9 cellular contexts compared by ENCODE assay signal in the genomic region with DNA sequence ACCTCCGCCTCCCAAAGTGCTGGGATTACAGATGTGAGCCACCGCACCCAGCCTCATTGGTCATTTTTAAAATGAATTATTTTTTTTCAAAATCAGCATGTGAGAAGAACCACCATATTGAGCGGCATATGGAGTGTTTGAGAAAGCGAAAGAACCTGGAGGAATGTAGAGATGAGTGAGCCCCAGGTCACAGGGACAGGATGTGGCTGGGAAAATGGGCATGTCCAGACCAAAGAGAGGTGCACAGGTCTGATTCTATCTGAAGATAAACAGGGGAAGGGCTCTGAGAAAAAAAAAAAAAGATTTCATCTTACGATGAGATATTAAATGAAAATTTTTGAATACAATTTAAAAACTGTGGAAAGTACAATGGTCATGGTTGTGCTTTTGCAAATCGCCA. TPM values are rescaled to one million over a fixed set of nuclear protein-coding genes. Genes with fewer than 3 reads are reported as not detected.
DNase-seq lines count a peak whose midpoint lies in the region; ATAC-seq, FAIRE-seq and TF ChIP-seq lines count a peak whose summit lies in the region.
"Not testable (repeated sequence)": the region's sequence is repeated elsewhere in the genome, so short reads cannot be mapped to it uniquely, and the experiment has no call there.
"Had no signal": no experiment of that assay in that cellular context is flagged by ENCODE, and none has a peak within 500 bp of the region (broad histone marks: within the 10 kb centered on the region; RNA-seq: fewer than 3 reads in every experiment).

No MANE protein-coding gene starts in this region.

- CTCF ChIA-PET in A549 (lab: Yijun Ruan, JAX) (interaction anchor here (1.4 kb wide), 1 partner anchor 28 kb away, joined by 4 read pairs; no protein-coding TSS in a partner anchor), T-cell (lab: Charles Lee) (interaction anchor here in 1 of 2 donors (1.1 kb wide), 1 partner anchor 26 kb away, joined by 4 read pairs; no protein-coding TSS in a partner anchor)
- CTCF ChIA-PET in activated CD8-positive, alpha-beta T cell treated with anti-CD3 and anti-CD28 coated beads for 36 hours (lab: Charles Lee), result interaction anchor here (1.2 kb wide), 1 partner anchor 28 kb away, joined by 6 read pairs; no protein-coding TSS in a partner anchor
- CTCF ChIA-PET in activated naive CD4-positive, alpha-beta T cell treated with anti-CD3 and anti-CD28 coated beads, Interleukin-2, amount 10 ng/mL, durations not matched to agents 7 days and 5 days (lab: Charles Lee), result interaction anchor here (1.9 kb wide), 1 partner anchor 28 kb away, joined by 5 read pairs; no protein-coding TSS in a partner anchor

- not testable (repeated sequence) for H3K9me3 ChIP-seq in A549; DND-41 (ENCODE audit: insufficient read depth, low read length, severe bottlenecking); mononuclear cell (ENCODE audit: low read depth, low read length)

- peak; percentile 77 for FAIRE-seq in A549 (lab: Jason Lieb, UNC)

- intact Hi-C loops in activated CD8-positive, alpha-beta T cell treated with anti-CD3 and anti-CD28 coated beads for 36 hours (cut with micrococcal nuclease), result not testable (repeated sequence)

- peaks cover 69% of the 10 kb centered on the region for H3K79me2 ChIP-seq in DND-41 (ENCODE audit: insufficient read depth, low read length)

- not testable (repeated sequence) for ATAC-seq in A549; DND-41 (ENCODE audit: insufficient read depth, low read depth); T-cell (replicated peaks in 1 of 4); stimulated activated memory B cell treated with anti-CD40 and anti-IgM and Interleukin-4, amounts not matched to agents 10 μg/mL and 1 μg/mL and 100 μg/mL, for 72 hours
- ATAC-seq in activated CD8-positive, alpha-beta T cell treated with anti-CD3 and anti-CD28 coated beads for 36 hours, result peak; percentile 17

- not testable (repeated sequence) for H3K4me1 ChIP-seq in A549
- H3K4me1 ChIP-seq in DND-41 (ENCODE audit: insufficient read depth, low read length) (peaks cover 59% of the 10 kb centered on the region), mononuclear cell (ENCODE audit: insufficient read depth, low read length) (peaks cover 67% of the 10 kb centered on the region)

- not testable (repeated sequence) for H3K9ac ChIP-seq in DND-41 (ENCODE audit: low read depth, low read length)

- not testable (repeated sequence) for H3K27ac ChIP-seq in A549, coronary artery
- peak overlapping the region; percentile 42 for H3K27ac ChIP-seq in DND-41 (ENCODE audit: low read length)

- 35% methylated on average over 6 of the region's 6 CpGs for WGBS in A549 (ENCODE audit: missing lambda C conversion rate)

- peak overlapping the region; percentile 91 to 97 (median 93) for H3K4me3 Mint-ChIP-seq in T-cell
- peak overlapping the region; percentile 85 for H3K4me3 Mint-ChIP-seq in activated CD8-positive, alpha-beta T cell treated with anti-CD3 and anti-CD28 coated beads for 36 hours
- peak overlapping the region; percentile 94 for H3K4me3 Mint-ChIP-seq in activated naive CD4-positive, alpha-beta T cell treated with anti-CD3 and anti-CD28 coated beads, Interleukin-2, amount 10 ng/mL, durations not matched to agents 7 days and 5 days
- H3K4me3 Mint-ChIP-seq in stimulated activated memory B cell treated with anti-CD40 and anti-IgM and Interleukin-4, amounts not matched to agents 10 μg/mL and 1 μg/mL and 100 μg/mL, for 72 hours, result peak overlapping the region; percentile 30

- peak overlapping the region; percentile 96 to 98 for H3K27ac Mint-ChIP-seq in T-cell
- peak overlapping the region; percentile 90 for H3K27ac Mint-ChIP-seq in activated CD8-positive, alpha-beta T cell treated with anti-CD3 and anti-CD28 coated beads for 36 hours
- peak overlapping the region; percentile 86 for H3K27ac Mint-ChIP-seq in activated naive CD4-positive, alpha-beta T cell treated with anti-CD3 and anti-CD28 coated beads, Interleukin-2, amount 10 ng/mL, durations not matched to agents 7 days and 5 days
- peak overlapping the region; percentile 11 for H3K27ac Mint-ChIP-seq in stimulated activated memory B cell treated with anti-CD40 and anti-IgM and Interleukin-4, amounts not matched to agents 10 μg/mL and 1 μg/mL and 100 μg/mL, for 72 hours

- peaks cover 66% of the 10 kb centered on the region for H3K36me3 ChIP-seq in DND-41 (ENCODE audit: insufficient read depth, low read length)

- not testable (repeated sequence) for H3K9me3 Mint-ChIP-seq in T-cell; activated CD8-positive, alpha-beta T cell treated with anti-CD3 and anti-CD28 coated beads for 36 hours; activated naive CD4-positive, alpha-beta T cell treated with anti-CD3 and anti-CD28 coated beads, Interleukin-2, amount 10 ng/mL, durations not matched to agents 7 days and 5 days; stimulated activated memory B cell treated with anti-CD40 and anti-IgM and Interleukin-4, amounts not matched to agents 10 μg/mL and 1 μg/mL and 100 μg/mL, for 72 hours

- POLR2A ChIA-PET in A549 (lab: Yijun Ruan, JAX); T-cell (lab: Charles Lee): not testable (repeated sequence)
- POLR2A ChIA-PET in activated CD8-positive, alpha-beta T cell treated with anti-CD3 and anti-CD28 coated beads for 36 hours (lab: Charles Lee), result interaction anchor here (0.8 kb wide), 1 partner anchor 26 kb away, joined by 3 read pairs; no protein-coding TSS in a partner anchor

- not testable (repeated sequence) for H3K36me3 Mint-ChIP-seq in T-cell; activated CD8-positive, alpha-beta T cell treated with anti-CD3 and anti-CD28 coated beads for 36 hours (ENCODE audit: low read depth); stimulated activated memory B cell treated with anti-CD40 and anti-IgM and Interleukin-4, amounts not matched to agents 10 μg/mL and 1 μg/mL and 100 μg/mL, for 72 hours
- H3K36me3 Mint-ChIP-seq in activated naive CD4-positive, alpha-beta T cell treated with anti-CD3 and anti-CD28 coated beads, Interleukin-2, amount 10 ng/mL, durations not matched to agents 7 days and 5 days, result peaks cover 44% of the 10 kb centered on the region

- not testable (repeated sequence) for H3K4me2 ChIP-seq in A549
- H3K4me2 ChIP-seq in DND-41 (ENCODE audit: insufficient read depth, low read length), result peak overlapping the region; percentile 92; the same call in 1 of the 2 replicates

- H2AFZ ChIP-seq in DND-41 (ENCODE audit: low read depth, low read length), result not testable (repeated sequence)

- DNase-seq in A549 (ENCODE audit: low read depth in 1 of 2, low spot score in 1 of 2); T-cell; coronary artery (ENCODE audit: low spot score): not testable (repeated sequence)
- DNase-seq in DND-41, result peak; percentile 35
- DNase-seq in activated CD8-positive, alpha-beta T cell treated with anti-CD3 and anti-CD28 coated beads for 36 hours, result peak; percentile 46
- DNase-seq in activated naive CD4-positive, alpha-beta T cell treated with anti-CD3 and anti-CD28 coated beads, Interleukin-2, amount 10 ng/mL, durations not matched to agents 7 days and 5 days, result peak; percentile 46

- peaks cover 26% of the 10 kb centered on the region for H4K20me1 ChIP-seq in DND-41 (ENCODE audit: insufficient read depth, low read length)

- TF ChIP-seq POLR2A in A549 (IDR thresholded peaks at IDR 0.05; ENCODE audit: low read length), result not testable (repeated sequence)

- peaks cover 45 to 71% (median 67%) of the 10 kb centered on the region in 3 donors for H3K4me1 Mint-ChIP-seq in T-cell
- peaks cover 49% of the 10 kb centered on the region for H3K4me1 Mint-ChIP-seq in activated CD8-positive, alpha-beta T cell treated with anti-CD3 and anti-CD28 coated beads for 36 hours (ENCODE audit: low read depth)
- H3K4me1 Mint-ChIP-seq in activated naive CD4-positive, alpha-beta T cell treated with anti-CD3 and anti-CD28 coated beads, Interleukin-2, amount 10 ng/mL, durations not matched to agents 7 days and 5 days, result peaks cover 57% of the 10 kb centered on the region
- H3K4me1 Mint-ChIP-seq in stimulated activated memory B cell treated with anti-CD40 and anti-IgM and Interleukin-4, amounts not matched to agents 10 μg/mL and 1 μg/mL and 100 μg/mL, for 72 hours, result peaks cover 55% of the 10 kb centered on the region

- TF ChIP-seq EP300 in A549 (IDR thresholded peaks at IDR 0.05), result not testable (repeated sequence)

- H3K27me3 Mint-ChIP-seq in T-cell; activated CD8-positive, alpha-beta T cell treated with anti-CD3 and anti-CD28 coated beads for 36 hours: not testable (repeated sequence)
- peaks cover 14% of the 10 kb centered on the region for H3K27me3 Mint-ChIP-seq in activated naive CD4-positive, alpha-beta T cell treated with anti-CD3 and anti-CD28 coated beads, Interleukin-2, amount 10 ng/mL, durations not matched to agents 7 days and 5 days
- H3K27me3 Mint-ChIP-seq in stimulated activated memory B cell treated with anti-CD40 and anti-IgM and Interleukin-4, amounts not matched to agents 10 μg/mL and 1 μg/mL and 100 μg/mL, for 72 hours, result peaks cover 10% of the 10 kb centered on the region

- H3K27me3 ChIP-seq in DND-41 (ENCODE audit: insufficient read depth, low read length, poor library complexity); mononuclear cell (ENCODE audit: insufficient read depth, low read length): not testable (repeated sequence)

- not testable (repeated sequence) for TF ChIP-seq RAD21 in A549 (conservative IDR thresholded peaks at IDR 0.05 in 1 of 2, IDR thresholded peaks at IDR 0.05 in 1 of 2)

- not testable (repeated sequence) for H3K4me3 ChIP-seq in A549; DND-41 (ENCODE audit: low read depth in 1 of 2, low read length in 2 of 2)
- H3K4me3 ChIP-seq in coronary artery (peak overlapping the region; percentile 33), mononuclear cell (ENCODE audit: low read length) (peak overlapping the region; percentile 70)

- not testable (repeated sequence) for TF ChIP-seq CTCF in A549 (IDR thresholded peaks at IDR 0.05); DND-41 (IDR thresholded peaks at IDR 0.05; ENCODE audit: borderline replicate concordance, extremely low read depth, low read length, poor library complexity, severe bottlenecking); activated CD8-positive, alpha-beta T cell treated with anti-CD3 and anti-CD28 coated beads for 36 hours (IDR thresholded peaks at IDR 0.05); coronary artery (IDR thresholded peaks at IDR 0.05)

RNA-seq across cellular contexts. Expression of a gene that starts 2.0 kb away (rescaled TPM):
- polyA plus RNA-seq in A549 (2011; rRNA removed), result not detected in 2 replicates
- polyA plus RNA-seq in A549 (2012; cell fraction: cytosol; rRNA removed), result not detected in 2 replicates
- 0.01 TPM in 1 of 2 replicates, not detected in the other for polyA plus RNA-seq in A549 (2012; cell fraction: nucleus; rRNA removed)
- not detected in 3 replicates for polyA plus RNA-seq in A549 (2017; fragmentation: RNase III; extraction: RNeasy Plus Mini Kit Qiagen cat#74134 plus additional on column Dnase treatment)
- polyA minus RNA-seq in A549 (2011; rRNA and poly(A)+ RNA removed), result not detected in 2 replicates
- total RNA-seq in T-cell, result 10 to 100 TPM; 40.2 to 66.0 (median 59.7) TPM
- 10 to 100 TPM; 11.3 TPM for total RNA-seq in activated CD8-positive, alpha-beta T cell treated with anti-CD3 and anti-CD28 coated beads for 36 hours
- total RNA-seq in mononuclear cell, result 40.7 TPM
- total RNA-seq: PC-9 had no signal

RNA-seq across cellular contexts. Expression of a gene that starts 23.8 kb away (rescaled TPM):
- not detected in 2 replicates for polyA plus RNA-seq in A549 (2011; rRNA removed)
- polyA plus RNA-seq in A549 (2012; cell fraction: cytosol; rRNA removed), result not detected in 2 replicates
- polyA plus RNA-seq in A549 (2012; cell fraction: nucleus; rRNA removed), result not detected in 2 replicates
- polyA plus RNA-seq in A549 (2017; fragmentation: RNase III; extraction: RNeasy Plus Mini Kit Qiagen cat#74134 plus additional on column Dnase treatment), result not detected in 3 replicates
- polyA minus RNA-seq in A549 (2011; rRNA and poly(A)+ RNA removed), result not detected in 2 replicates
- total RNA-seq in T-cell, result under 1 TPM in 1 of 5 donors, not detected in 4; 0.58 TPM
- total RNA-seq in activated CD8-positive, alpha-beta T cell treated with anti-CD3 and anti-CD28 coated beads for 36 hours, result not detected
- 4.0 TPM for total RNA-seq in mononuclear cell
- total RNA-seq: PC-9 had no signal

RNA-seq across cellular contexts. Expression of a gene that starts 49.8 kb away (rescaled TPM):
- polyA plus RNA-seq in A549 (2011; rRNA removed) (not detected in 2 replicates), A549 (2017; fragmentation: RNase III; extraction: RNeasy Plus Mini Kit Qiagen cat#74134 plus additional on column Dnase treatment) (not detected in 3 replicates)
- not detected in 2 replicates for polyA plus RNA-seq in A549 (2012; cell fraction: cytosol; rRNA removed)
- polyA plus RNA-seq in A549 (2012; cell fraction: nucleus; rRNA removed), result not detected in 2 replicates
- polyA minus RNA-seq in A549 (2011; rRNA and poly(A)+ RNA removed), result not detected in 2 replicates
- total RNA-seq in T-cell (not detected), mononuclear cell (191 TPM)
- not detected for total RNA-seq in activated CD8-positive, alpha-beta T cell treated with anti-CD3 and anti-CD28 coated beads for 36 hours
- total RNA-seq: PC-9 had no signal

RNA-seq across cellular contexts. Expression of a gene that starts 52.5 kb away (rescaled TPM):
- 0.31 and 0.56 TPM in 2 replicates for polyA plus RNA-seq in A549 (2011; rRNA removed)
- polyA plus RNA-seq in A549 (2012; cell fraction: cytosol; rRNA removed), result 0.26 and 0.33 TPM in 2 replicates
- polyA plus RNA-seq in A549 (2012; cell fraction: nucleus; rRNA removed), result 0.48 and 0.50 TPM in 2 replicates
- 0.15 to 0.32 TPM in 2 of 3 replicates, not detected in the other for polyA plus RNA-seq in A549 (2017; fragmentation: RNase III; extraction: RNeasy Plus Mini Kit Qiagen cat#74134 plus additional on column Dnase treatment)
- polyA minus RNA-seq in A549 (2011; rRNA and poly(A)+ RNA removed), result 0.29 and 1.1 TPM in 2 replicates
- under 1 TPM in 2 of 5 donors, not detected in 3; 0.26 to 0.41 TPM for total RNA-seq in T-cell
- total RNA-seq in activated CD8-positive, alpha-beta T cell treated with anti-CD3 and anti-CD28 coated beads for 36 hours, result under 1 TPM in 1 of 2 experiments, not detected in 1; 0.70 TPM
- 0.31 TPM for total RNA-seq in mononuclear cell

Comparison
In these comparisons a context has a peak if more than half of its experiments do, and no peak if none do; other contexts are left out.
1. H3K27ac Mint-ChIP-seq: peak in every context shown above with its lines; median percentile 97 in T-cell; 90 in activated CD8-positive, alpha-beta T cell treated with anti-CD3 and anti-CD28 coated beads for 36 hours; 86 in activated naive CD4-positive, alpha-beta T cell treated with anti-CD3 and anti-CD28 coated beads, Interleukin-2, amount 10 ng/mL, durations not matched to agents 7 days and 5 days; 11 in stimulated activated memory B cell treated with anti-CD40 and anti-IgM and Interleukin-4, amounts not matched to agents 10 μg/mL and 1 μg/mL and 100 μg/mL, for 72 hours.
2. H3K4me3 Mint-ChIP-seq: peak in every context shown above with its lines; median percentile 94 in activated naive CD4-positive, alpha-beta T cell treated with anti-CD3 and anti-CD28 coated beads, Interleukin-2, amount 10 ng/mL, durations not matched to agents 7 days and 5 days; 93 in T-cell; 85 in activated CD8-positive, alpha-beta T cell treated with anti-CD3 and anti-CD28 coated beads for 36 hours; 30 in stimulated activated memory B cell treated with anti-CD40 and anti-IgM and Interleukin-4, amounts not matched to agents 10 μg/mL and 1 μg/mL and 100 μg/mL, for 72 hours.
3. RNA of a gene that starts 49.8 kb away (total RNA-seq): 191 TPM in mononuclear cell (single experiment); not detected in T-cell and not detected in activated CD8-positive, alpha-beta T cell treated with anti-CD3 and anti-CD28 coated beads for 36 hours; every median in the first group is over 100 times any median in the second.